Comparison of ENCODE assay signal across 8 cellular contexts in the genomic region with DNA sequence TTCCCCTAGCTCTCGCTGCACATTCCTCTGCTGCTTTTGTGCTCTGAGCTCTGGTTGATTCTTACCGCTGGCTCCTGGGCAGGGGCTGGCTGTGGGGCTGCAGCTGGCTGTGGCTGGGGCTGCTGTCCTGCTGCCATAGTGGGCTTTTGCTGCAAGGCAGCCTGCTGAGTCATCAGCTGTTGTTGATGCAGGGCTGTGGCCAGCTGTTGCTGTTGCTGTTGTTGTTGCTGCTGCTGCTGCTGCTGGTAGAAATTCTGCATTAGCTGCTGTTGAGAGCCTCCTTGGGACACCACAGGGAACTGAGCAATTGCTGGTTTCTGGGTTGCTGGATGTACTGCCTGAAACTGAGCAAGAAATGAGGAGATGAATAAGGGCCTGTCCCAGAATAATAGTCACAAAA.
DNase-seq lines count a peak whose midpoint lies in the region; ATAC-seq and TF ChIP-seq lines count a peak whose summit lies in the region.

No MANE protein-coding gene starts in this region.

- WGBS in endodermal cell (ENCODE audit: insufficient coverage in 1 of 2, insufficient read length in 1 of 2), 2 experiments, result 64 to 82% methylated on average over 2 of the region's 2 CpGs

- H3K9ac ChIP-seq in endodermal cell (ENCODE audit: extremely low read depth, low read length, poor library complexity, severe bottlenecking), result peak overlapping the region; percentile 23

- intact Hi-C loops in naive thymus-derived CD4-positive, alpha-beta T cell (cut with micrococcal nuclease), result no loop called here

- peaks cover 17% of the 10 kb centered on the region for H3K36me3 ChIP-seq in BJ (ENCODE audit: control insufficient read depth, insufficient read depth, low read length)
- H3K36me3 ChIP-seq in endodermal cell (ENCODE audit: control insufficient read depth, insufficient read depth, low read length), result peaks cover 67% of the 10 kb centered on the region
- peaks cover 45 to 92% (median 60%) of the 10 kb centered on the region in 3 experiments for H3K36me3 ChIP-seq in naive thymus-derived CD4-positive, alpha-beta T cell (ENCODE audit: control insufficient read depth in 2 of 3, insufficient read depth in 3 of 3, low read length in 3 of 3)

- DNase-seq in BJ (ENCODE audit: low read depth) (peak; percentile 19), NCI-H1694 treated with DMSO at 0.1 percent for 48 hours (lab: John Stamatoyannopoulos, UW) (peak; percentile 52), endodermal cell (peak; percentile 76), progenitor cell of endocrine pancreas (ENCODE audit: low spot score, unreplicated experiment) (no peak), NCI-H524 treated with DMSO at 0.1 percent for 48 hours (lab: John Stamatoyannopoulos, UW) (no peak), NCI-H2081 treated with DMSO at 0.1 percent for 48 hours (lab: John Stamatoyannopoulos, UW) (no peak)
- no peak for DNase-seq in naive thymus-derived CD4-positive, alpha-beta T cell

- H3K4me1 ChIP-seq in endodermal cell (ENCODE audit: control insufficient read depth, insufficient read depth, low read length), result no peaks in the 10 kb centered on the region
- no peaks in the 10 kb centered on the region for H3K4me1 ChIP-seq in naive thymus-derived CD4-positive, alpha-beta T cell (ENCODE audit: control insufficient read depth in 2 of 2, insufficient read depth in 2 of 2, low read length in 2 of 2)

- H3K4me3 Mint-ChIP-seq in endodermal cell (no peak overlapping the region), progenitor cell of endocrine pancreas (ENCODE audit: low read depth) (no peak overlapping the region)
- no peak overlapping the region for H3K4me3 Mint-ChIP-seq in naive thymus-derived CD4-positive, alpha-beta T cell

- no peak overlapping the region for H3K4me3 ChIP-seq in BJ (ENCODE audit: low read depth, low read length)
- no peak overlapping the region for H3K4me3 ChIP-seq in endodermal cell (ENCODE audit: low read length)
- no peak overlapping the region for H3K4me3 ChIP-seq in naive thymus-derived CD4-positive, alpha-beta T cell (ENCODE audit: low read length)

- H3K27me3 Mint-ChIP-seq in endodermal cell (ENCODE audit: insufficient read depth), result no peaks in the 10 kb centered on the region
- no peaks in the 10 kb centered on the region for H3K27me3 Mint-ChIP-seq in naive thymus-derived CD4-positive, alpha-beta T cell
- no peaks in the 10 kb centered on the region for H3K27me3 Mint-ChIP-seq in progenitor cell of endocrine pancreas

- CTCF ChIA-PET in BJ (lab: Yijun Ruan, JAX), result interaction anchor here (1.2 to 2.0 kb wide), 2 partner anchors 28 to 40 kb away, joined by 3 to 4 read pairs; no protein-coding TSS in a partner anchor
- CTCF ChIA-PET in naive thymus-derived CD4-positive, alpha-beta T cell (lab: Charles Lee), result interaction anchor here (0.5 kb wide), 1 partner anchor 1019 kb away, joined by 3 read pairs; no protein-coding TSS in a partner anchor

- ATAC-seq in naive thymus-derived CD4-positive, alpha-beta T cell, result no peak
- no peak for ATAC-seq in GM21576 (IDR thresholded peaks at IDR 0.05; ENCODE audit: unreplicated experiment)

- POLR2A ChIA-PET in BJ (lab: Charles Lee), result no interaction called here
- POLR2A ChIA-PET in naive thymus-derived CD4-positive, alpha-beta T cell (lab: Charles Lee), result no interaction called here

- peak overlapping the region; percentile 64 for H3K27ac ChIP-seq in endodermal cell (ENCODE audit: low read depth, low read length)
- H3K27ac ChIP-seq in naive thymus-derived CD4-positive, alpha-beta T cell (ENCODE audit: low read depth, low read length), result no peak overlapping the region

- H3K9me3 Mint-ChIP-seq in endodermal cell (no peaks in the 10 kb centered on the region), progenitor cell of endocrine pancreas (ENCODE audit: low read depth) (peaks cover 3% of the 10 kb centered on the region)
- H3K9me3 Mint-ChIP-seq in naive thymus-derived CD4-positive, alpha-beta T cell, result peaks cover 0 to 7% (median 0%) of the 10 kb centered on the region in 11 donors

- H3K36me3 Mint-ChIP-seq in endodermal cell (ENCODE audit: low read depth), result peaks cover 57% of the 10 kb centered on the region
- H3K36me3 Mint-ChIP-seq in naive thymus-derived CD4-positive, alpha-beta T cell, result peaks cover 38 to 78% (median 71%) of the 10 kb centered on the region in 5 donors
- H3K36me3 Mint-ChIP-seq in progenitor cell of endocrine pancreas (ENCODE audit: insufficient read depth), result peaks cover 31% of the 10 kb centered on the region

- H3K27ac Mint-ChIP-seq in endodermal cell, result peak overlapping the region; percentile 63
- H3K27ac Mint-ChIP-seq in naive thymus-derived CD4-positive, alpha-beta T cell, result peak overlapping the region in 7 of 9 donors; percentile 24 to 76 (median 57)
- no peak overlapping the region for H3K27ac Mint-ChIP-seq in progenitor cell of endocrine pancreas

- no peaks in the 10 kb centered on the region for H3K27me3 ChIP-seq in BJ (ENCODE audit: control insufficient read depth, insufficient read depth, low read length)
- no peaks in the 10 kb centered on the region for H3K27me3 ChIP-seq in endodermal cell (ENCODE audit: control insufficient read depth, insufficient read depth, low read length, poor library complexity, severe bottlenecking)
- no peaks in the 10 kb centered on the region for H3K27me3 ChIP-seq in naive thymus-derived CD4-positive, alpha-beta T cell (ENCODE audit: control insufficient read depth in 2 of 2, insufficient read depth in 2 of 2, low read length in 2 of 2)

- H3K4me1 Mint-ChIP-seq in endodermal cell (peaks cover 5% of the 10 kb centered on the region), progenitor cell of endocrine pancreas (ENCODE audit: low read depth) (no peaks in the 10 kb centered on the region)
- peaks cover 0 to 27% (median 13%) of the 10 kb centered on the region in 7 donors for H3K4me1 Mint-ChIP-seq in naive thymus-derived CD4-positive, alpha-beta T cell

- no peaks in the 10 kb centered on the region for H3K9me3 ChIP-seq in endodermal cell (ENCODE audit: control insufficient read depth, low read length)
- no peaks in the 10 kb centered on the region for H3K9me3 ChIP-seq in naive thymus-derived CD4-positive, alpha-beta T cell (ENCODE audit: control insufficient read depth in 2 of 3, low read length in 3 of 3)

- TF ChIP-seq CTCF in BJ (IDR thresholded peaks at IDR 0.05; ENCODE audit: insufficient read depth, low read depth, low read length) (no peak), endodermal cell (conservative IDR thresholded peaks at IDR 0.05) (no peak), progenitor cell of endocrine pancreas (IDR thresholded peaks at IDR 0.05; ENCODE audit: unreplicated experiment) (no peak)

Comparison
In these comparisons a context has a peak if more than half of its experiments do, and no peak if none do; other contexts are left out.
1. DNase-seq: peak in BJ (single experiment), NCI-H1694 treated with DMSO at 0.1 percent for 48 hours (single experiment) and endodermal cell (single experiment); none in naive thymus-derived CD4-positive, alpha-beta T cell (0 of 9), progenitor cell of endocrine pancreas (single experiment), NCI-H524 treated with DMSO at 0.1 percent for 48 hours (single experiment) and NCI-H2081 treated with DMSO at 0.1 percent for 48 hours (single experiment).